Comparison of ENCODE assay signal across 1 cellular context in the genomic region with DNA sequence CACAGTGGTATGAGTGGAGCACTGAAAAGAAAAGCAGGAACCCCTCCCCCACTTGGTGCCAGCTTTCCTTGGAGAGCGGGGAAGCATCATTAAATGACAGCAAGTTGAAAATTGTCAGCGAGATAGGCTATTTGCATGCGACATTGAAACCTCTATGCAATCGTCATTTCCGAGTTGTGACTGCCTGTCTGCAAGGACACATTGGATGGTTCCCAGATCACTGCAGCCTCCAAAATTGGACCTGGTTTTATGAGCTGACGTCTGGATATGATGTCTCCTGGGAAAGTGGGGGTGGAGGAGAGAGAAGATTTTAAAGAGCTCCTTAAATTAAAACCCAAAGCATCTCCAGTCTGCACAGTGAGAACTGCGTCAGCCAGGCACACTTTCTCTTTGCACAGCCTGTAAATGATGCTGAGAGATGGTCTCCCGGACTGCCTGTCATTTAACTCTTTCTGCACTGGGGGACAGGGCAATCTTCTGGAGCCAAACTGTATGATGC.
TF ChIP-seq lines count a peak whose summit lies in the region.

No MANE protein-coding gene starts in this region.

TF ChIP-seq in H1, 55 proteins besides CTCF, POLR2A, EP300 and RAD21 (continued from another document):
- no peak for TF ChIP-seq ATF2 (IDR thresholded peaks at IDR 0.05; ENCODE audit: low read length)
- TF ChIP-seq NANOG (IDR thresholded peaks at IDR 0.05; ENCODE audit: insufficient read depth, low read depth, low read length, poor library complexity, severe bottlenecking) = no peak
- no peak for TF ChIP-seq SP4 (IDR thresholded peaks at IDR 0.05; ENCODE audit: low read length)
- TF ChIP-seq ATF3 (IDR thresholded peaks at IDR 0.05; ENCODE audit: insufficient read depth, low read depth, low read length) = no peak
- no peak for TF ChIP-seq BACH1 (IDR thresholded peaks at IDR 0.05; ENCODE audit: low read length)
- TF ChIP-seq GABPA (IDR thresholded peaks at IDR 0.05; ENCODE audit: borderline replicate concordance, insufficient read depth, low read length) = no peak
- no peak for TF ChIP-seq RXRA (IDR thresholded peaks at IDR 0.05; ENCODE audit: insufficient read depth, low read depth, low read length)
- TF ChIP-seq CHD2 (IDR thresholded peaks at IDR 0.05; ENCODE audit: low read length) = no peak
- TF ChIP-seq POLR2AphosphoS5 (IDR thresholded peaks at IDR 0.05; ENCODE audit: low read depth, low read length) = no peak
- TF ChIP-seq RBBP5 (IDR thresholded peaks at IDR 0.05; ENCODE audit: borderline replicate concordance, low read depth, low read length) = no peak
TF ChIP-seq in H1: peak in this region for 0.
